14 cellular contexts compared by ENCODE assay signal in genomic region chr20:25222461-25223178, GRCh38. TPM values are rescaled to one million over a fixed set of nuclear protein-coding genes. Genes with fewer than 3 reads are reported as not detected.
DNase-seq lines count a peak whose midpoint lies in the region; ATAC-seq, FAIRE-seq and TF ChIP-seq lines count a peak whose summit lies in the region.
"Had no signal": no experiment of that assay in that cellular context is flagged by ENCODE, and none has a peak within 500 bp of the region (broad histone marks: within the 10 kb centered on the region; RNA-seq: fewer than 3 reads in every experiment).

No MANE protein-coding gene starts in this region.

- H2BK15ac ChIP-seq in mesenchymal stem cell (ENCODE audit: low read depth, poor library complexity, severe bottlenecking), result peak overlapping the region; percentile 60

- H4K8ac ChIP-seq in mesenchymal stem cell (ENCODE audit: low read length), result peak overlapping the region; percentile 59

- peak overlapping the region; percentile 22 for H2BK5ac ChIP-seq in mesenchymal stem cell (ENCODE audit: low read depth, low read length, poor library complexity, severe bottlenecking)

- DNase-seq in K562 (ENCODE audit: extremely low read depth in 1 of 4, low spot score in 3 of 4) (peak in 3 of 4 experiments; percentile 21 to 27 (median 26)), mesenchymal stem cell (no peak), DMS79 treated with DMSO at 0.1 percent for 48 hours (lab: John Stamatoyannopoulos, UW) (no peak)
- no peak for DNase-seq in activated CD4-positive, alpha-beta T cell treated with anti-CD3 and anti-CD28 coated beads for 4 hours
- DNase-seq: activated B cell treated with CpG ODN at 0.5 μM for 24 hours, caudate nucleus, MM.1S, SHP77 had no signal

- CTCF ChIA-PET in K562 (lab: Yijun Ruan, JAX; ENCODE audit: low intra/inter-chr PET ratio), result no interaction called here

- H4K20me1 ChIP-seq in K562 (replicated peaks; ENCODE audit: control insufficient read depth, insufficient read depth, low read length), result 0 out of 2 replicates have a peak, but pooled peaks cover 3% of the 10 kb centered on the region

- H3K79me2 ChIP-seq in ACC112 (ENCODE audit: control insufficient read depth, insufficient read depth, low read length, unreplicated experiment), result no peaks in the 10 kb centered on the region
- no peaks in the 10 kb centered on the region for H3K79me2 ChIP-seq in K562 (ENCODE audit: control insufficient read depth, insufficient read depth, low read length)

- peaks cover 16% of the 10 kb centered on the region for H3K79me1 ChIP-seq in mesenchymal stem cell (replicated peaks; ENCODE audit: low read length, poor library complexity, severe bottlenecking)

- no peak overlapping the region for H2BK120ac ChIP-seq in mesenchymal stem cell (ENCODE audit: low read depth, low read length)

- TF ChIP-seq POLR2A in K562 (conservative IDR thresholded peaks at IDR 0.05), result no peak

- ATAC-seq in K562, result peak; percentile 11
- no peak for ATAC-seq in GM21390 (IDR thresholded peaks at IDR 0.05; ENCODE audit: unreplicated experiment)
- ATAC-seq in HG03378 (IDR thresholded peaks at IDR 0.05; ENCODE audit: unreplicated experiment), result no peak

- TF ChIP-seq RAD21 in K562 (CRISPR knock-in tag; conservative IDR thresholded peaks at IDR 0.05 in 1 of 2, IDR thresholded peaks at IDR 0.05 in 1 of 2), result no peak

- H2AFZ ChIP-seq in ACC112 (ENCODE audit: low read length, unreplicated experiment), result no peak overlapping the region
- H2AFZ ChIP-seq in K562 (ENCODE audit: low read depth, low read length), result no peak overlapping the region
- H2AFZ ChIP-seq in mesenchymal stem cell (ENCODE audit: low read depth, low read length), result no peak overlapping the region

- H3K9me1 ChIP-seq in K562 (ENCODE audit: control insufficient read depth, insufficient read depth, low read length), result peaks cover 3% of the 10 kb centered on the region

- peak overlapping the region; percentile 75 to 92 for H2BK12ac ChIP-seq in mesenchymal stem cell (ENCODE audit: low read length in 2 of 2)

- BruUV-seq in K562 (replicated peaks; lab: Mats Ljungman, UMichigan), result no TSS peak

- intact Hi-C loops in K562 (cut with micrococcal nuclease), result loop anchor here (1.0 kb wide), 1 partner anchor 26 kb away; the partner anchor contains the start of gene PYGB

- peak overlapping the region; percentile 96 for H2AK5ac ChIP-seq in mesenchymal stem cell (ENCODE audit: low read length, severe bottlenecking)

- H3K18ac ChIP-seq in mesenchymal stem cell (ENCODE audit: low read depth in 1 of 2, low read length in 2 of 2), result peak overlapping the region; percentile 43 to 45

- in situ Hi-C loops in K562 (cut with MboI), result no loop called here

- no peak overlapping the region for H3K4me3 ChIP-seq in ACC112 (ENCODE audit: low read depth, low read length)
- no peak overlapping the region for H3K4me3 ChIP-seq in HUES6 (ENCODE audit: low read depth, low read length)
- no peak overlapping the region for H3K4me3 ChIP-seq in K562
- no peak overlapping the region for H3K4me3 ChIP-seq in mesenchymal stem cell (ENCODE audit: insufficient read depth in 1 of 2, low read depth in 1 of 2, low read length in 2 of 2)
- H3K4me3 ChIP-seq: pancreas had no signal

- TF ChIP-seq EP300 in K562 (IDR thresholded peaks at IDR 0.05; ENCODE audit: low read length), result no peak

- TF ChIP-seq CTCF in K562 (IDR thresholded peaks at IDR 0.05 in 2 of 3, conservative IDR thresholded peaks at IDR 0.05 in 1 of 3; ENCODE audit: insufficient read depth in 2 of 3, low read depth in 1 of 3, low read length in 3 of 3), result no peak

- no peak overlapping the region for H3K14ac ChIP-seq in mesenchymal stem cell (ENCODE audit: low read length in 2 of 2)

- 60% methylated on average over 8 of the region's 21 CpGs for WGBS in K562 (ENCODE audit: insufficient coverage, low coverage, missing lambda C conversion rate)
- WGBS in mesenchymal stem cell, result 78% methylated on average over 21 of the region's 21 CpGs

- H3K27me3 ChIP-seq in ACC112 (ENCODE audit: insufficient read depth, low read length) (no peaks in the 10 kb centered on the region), HUES6 (ENCODE audit: control insufficient read depth, insufficient read depth, low read length) (no peaks in the 10 kb centered on the region), K562 (ENCODE audit: control insufficient read depth in 2 of 2, insufficient read depth in 2 of 2, low read length in 2 of 2) (no peaks in the 10 kb centered on the region), mesenchymal stem cell (ENCODE audit: control insufficient read depth in 1 of 2, insufficient read depth in 1 of 2, low read length in 2 of 2) (no peaks in the 10 kb centered on the region)
- H3K27me3 ChIP-seq: BE2C, pancreas had no signal

- H3K36me3 ChIP-seq in ACC112 (ENCODE audit: insufficient read depth, low read length) (no peaks in the 10 kb centered on the region), HUES6 (ENCODE audit: control insufficient read depth, insufficient read depth, low read length) (peaks cover 30% of the 10 kb centered on the region), K562 (ENCODE audit: control insufficient read depth, insufficient read depth, low read length) (no peaks in the 10 kb centered on the region; the same call in 1 of the 3 replicates), mesenchymal stem cell (ENCODE audit: control insufficient read depth in 1 of 2, insufficient read depth in 2 of 2, low read depth in 1 of 2, low read length in 2 of 2) (peaks cover 48 to 67% of the 10 kb centered on the region in 2 experiments)

- H4K91ac ChIP-seq in mesenchymal stem cell (ENCODE audit: low read length), result peak overlapping the region; percentile 57

- FAIRE-seq in K562 (lab: Jason Lieb, UNC), result no peak
- FAIRE-seq: pancreas had no signal

- POLR2A ChIA-PET in K562 (lab: Yijun Ruan, JAX), result interaction anchor here (0.8 to 1.9 kb wide), 3 partner anchors 13 to 25 kb away, joined by 3 to 5 read pairs (median 3); no protein-coding TSS in a partner anchor

- H3K4ac ChIP-seq in mesenchymal stem cell (ENCODE audit: low read depth in 1 of 2, low read length in 2 of 2), result peak overlapping the region in 1 of 2 experiments; percentile 24

- H3K4me2 ChIP-seq in K562 (ENCODE audit: insufficient read depth, low read length) (peak overlapping the region; percentile 29; the same call in 1 of the 2 replicates), mesenchymal stem cell (ENCODE audit: low read length, poor library complexity, severe bottlenecking) (no peak overlapping the region)

- no peaks in the 10 kb centered on the region for H3K9me3 ChIP-seq in HUES6 (ENCODE audit: control insufficient read depth, insufficient read depth, low read depth, low read length)
- H3K9me3 ChIP-seq in K562 (replicated peaks; ENCODE audit: control insufficient read depth, insufficient read depth, low read depth, low read length), result no peaks in the 10 kb centered on the region
- no peaks in the 10 kb centered on the region for H3K9me3 ChIP-seq in mesenchymal stem cell (ENCODE audit: control insufficient read depth, low read length)
- H3K9me3 ChIP-seq: BE2C, pancreas had no signal

- H3K9ac ChIP-seq in HUES6 (ENCODE audit: low read length) (peak overlapping the region; percentile 21), K562 (ENCODE audit: insufficient read depth in 1 of 2, low read depth in 2 of 2, low read length in 2 of 2) (peak overlapping the region in 1 of 2 experiments; percentile 81; a peak in 3 of 4 replicates), mesenchymal stem cell (ENCODE audit: low read length) (no peak overlapping the region)

- peak overlapping the region; percentile 96 for H3K27ac ChIP-seq in ACC112 (ENCODE audit: low read depth, low read length)
- peak overlapping the region; percentile 43; the same call in 1 of the 2 replicates for H3K27ac ChIP-seq in HUES6 (ENCODE audit: low read depth, low read length)
- peak overlapping the region; percentile 81; the same call in 2 of the 3 replicates for H3K27ac ChIP-seq in K562 (ENCODE audit: extremely low read depth, low read depth, low read length)
- H3K27ac ChIP-seq in mesenchymal stem cell (ENCODE audit: low read length, poor library complexity, severe bottlenecking), result peak overlapping the region; percentile 93
- H3K27ac ChIP-seq: pancreas had no signal

- H3K4me1 ChIP-seq in ACC112 (ENCODE audit: control insufficient read depth, insufficient read depth, low read length, unreplicated experiment), result peaks cover 30% of the 10 kb centered on the region
- peaks cover 16% of the 10 kb centered on the region for H3K4me1 ChIP-seq in HUES6 (ENCODE audit: control insufficient read depth, insufficient read depth, low read length)
- H3K4me1 ChIP-seq in K562 (replicated peaks in 1 of 2; ENCODE audit: control insufficient read depth in 2 of 2, insufficient read depth in 2 of 2, low read length in 2 of 2), result peaks cover 30 to 54% of the 10 kb centered on the region in 2 experiments
- H3K4me1 ChIP-seq in mesenchymal stem cell (ENCODE audit: control insufficient read depth, insufficient read depth, low read depth, low read length), result peaks cover 75% of the 10 kb centered on the region

- H3K23ac ChIP-seq in mesenchymal stem cell (ENCODE audit: low read length in 2 of 2), result no peak overlapping the region

RNA-seq across cellular contexts. Expression of gene PYGB, which starts 25.3 kb away (rescaled TPM):
- total RNA-seq in K562 (2011; cell fraction: chromatin; rRNA removed; ENCODE audit: low replicate concordance), result 15.0 and 42.9 TPM in 2 replicates
- 22.9 and 27.7 TPM in 2 replicates for total RNA-seq in K562 (2011; cell fraction: nucleolus; rRNA removed)
- 11.8 and 15.2 TPM in 2 replicates for total RNA-seq in K562 (2011; cell fraction: nucleoplasm; rRNA removed)
- 12.4 and 13.0 TPM in 2 replicates for total RNA-seq in K562 (2014; rRNA removed)
- total RNA-seq in K562 (2014; rRNA removed; fragmentation: Illumina TruSeq; extraction: Trizol), result 4.1 and 4.7 TPM in 2 replicates
- 9.8 and 10.8 TPM in 2 replicates for total RNA-seq in K562 (2015; rRNA removed; fragmentation: Illumina TruSeq; extraction: Trizol)
- 16.1 and 18.0 TPM in 2 replicates for total RNA-seq in K562 (2021)
- polyA plus RNA-seq in K562 (2011; rRNA removed), result 7.3 and 8.2 TPM in 2 replicates
- 8.5 and 12.3 TPM in 2 replicates for polyA plus RNA-seq in K562 (2011; cell fraction: cytosol; rRNA removed)
- polyA plus RNA-seq in K562 (2011; cell fraction: nucleus; rRNA removed), result 42.5 and 55.1 TPM in 2 replicates
- polyA plus RNA-seq in K562 (2012), result 12.7 and 36.7 TPM in 2 replicates
- 10.2 and 11.3 TPM in 2 replicates for polyA plus RNA-seq in K562 (2014; fragmentation: Illumina TruSeq; extraction: Trizol)
- polyA plus RNA-seq in K562 (2014; fragmentation: Nextera tagmentation; extraction: Ambion mirVana), result under 1 TPM; 0.34 to 0.46 TPM
- 12.3 and 16.0 TPM in 2 replicates for polyA plus RNA-seq in K562 (2014; rRNA removed)
- polyA minus RNA-seq in K562 (2011; rRNA and poly(A)+ RNA removed), result 5.7 and 8.6 TPM in 2 replicates
- polyA minus RNA-seq in K562 (2011; cell fraction: cytosol; rRNA and poly(A)+ RNA removed), result 8.7 and 9.1 TPM in 2 replicates
- 11.4 and 14.6 TPM in 2 replicates for polyA minus RNA-seq in K562 (2011; cell fraction: nucleus; rRNA and poly(A)+ RNA removed)
- polyA plus RNA-seq in mesenchymal stem cell (2013, experiment 1 of 2), result 50.3 TPM
- 48.3 TPM for polyA plus RNA-seq in mesenchymal stem cell (2013, experiment 2 of 2)

RNA-seq across cellular contexts. Expression of gene ENTPD6, which starts 27.1 kb away (rescaled TPM):
- 56.6 and 135 TPM in 2 replicates for total RNA-seq in K562 (2011; cell fraction: chromatin; rRNA removed; ENCODE audit: low replicate concordance)
- 102 and 113 TPM in 2 replicates for total RNA-seq in K562 (2011; cell fraction: nucleolus; rRNA removed)
- 81.2 and 97.1 TPM in 2 replicates for total RNA-seq in K562 (2011; cell fraction: nucleoplasm; rRNA removed)
- total RNA-seq in K562 (2014; rRNA removed) (26.6 and 32.9 TPM in 2 replicates), K562 (2014; rRNA removed; fragmentation: Illumina TruSeq; extraction: Trizol) (12.7 and 13.8 TPM in 2 replicates), K562 (2015; rRNA removed; fragmentation: Illumina TruSeq; extraction: Trizol) (20.8 and 22.4 TPM in 2 replicates), K562 (2021) (33.0 and 35.9 TPM in 2 replicates)
- polyA plus RNA-seq in K562 (2011; rRNA removed) (34.2 and 43.3 TPM in 2 replicates), K562 (2014; fragmentation: Illumina TruSeq; extraction: Trizol) (22.1 and 29.6 TPM in 2 replicates), K562 (2014; fragmentation: Nextera tagmentation; extraction: Ambion mirVana) (1 to 10 TPM in 1 of 2 experiments, under 1 TPM in 1; 0.82 to 1.5 TPM), K562 (2014; rRNA removed) (36.8 and 39.9 TPM in 2 replicates)
- polyA plus RNA-seq in K562 (2011; cell fraction: cytosol; rRNA removed), result 45.3 and 53.6 TPM in 2 replicates
- 192 and 227 TPM in 2 replicates for polyA plus RNA-seq in K562 (2011; cell fraction: nucleus; rRNA removed)
- polyA plus RNA-seq in K562 (2012), result 30.6 and 41.1 TPM in 2 replicates
- polyA minus RNA-seq in K562 (2011; rRNA and poly(A)+ RNA removed), result 20.7 and 22.9 TPM in 2 replicates
- 15.2 and 17.5 TPM in 2 replicates for polyA minus RNA-seq in K562 (2011; cell fraction: cytosol; rRNA and poly(A)+ RNA removed)
- 27.6 and 47.0 TPM in 2 replicates for polyA minus RNA-seq in K562 (2011; cell fraction: nucleus; rRNA and poly(A)+ RNA removed)
- 29.8 TPM for polyA plus RNA-seq in mesenchymal stem cell (2013, experiment 1 of 2)
- 27.3 TPM for polyA plus RNA-seq in mesenchymal stem cell (2013, experiment 2 of 2)

Comparison
In these comparisons a context has a peak if more than half of its experiments do, and no peak if none do; other contexts are left out.
1. H3K27ac ChIP-seq: peak in every context shown above with its lines; median percentile 96 in ACC112; 93 in mesenchymal stem cell; 81 in K562; 43 in HUES6.
2. DNase-seq: peak in K562 (3 of 4); none in mesenchymal stem cell (single experiment), activated CD4-positive, alpha-beta T cell treated with anti-CD3 and anti-CD28 coated beads for 4 hours (0 of 2) and DMS79 treated with DMSO at 0.1 percent for 48 hours (single experiment).